Comparison of ENCODE assay signal across 7 cellular contexts in genomic region chr3:19934098-19934566, GRCh38. TPM values are rescaled to one million over a fixed set of nuclear protein-coding genes. Genes with fewer than 3 reads are reported as not detected.
DNase-seq lines count a peak whose midpoint lies in the region; ATAC-seq and TF ChIP-seq lines count a peak whose summit lies in the region.

Gene EFHB, minus strand, starts transcription at chr3:19934217. Its CDS starts 199 bp downstream, at chr3:19934018.

- peak within 1 kb of the TSS; percentile 73 for H3K4me2 ChIP-seq in H9 (ENCODE audit: insufficient read depth, insufficient read length, low read length)

- H3K4me1 Mint-ChIP-seq in H9 (peaks cover 9 to 10% of the 10 kb centered on the region in 2 experiments), mesothelial cell of epicardium (peaks cover 8% of the 10 kb centered on the region)

- no CpG with 5 or more reads among the region's 5 CpGs for WGBS in H9 (ENCODE audit: extremely low coverage, insufficient read length, low lambda C conversion rate)

- H3K18ac ChIP-seq in H9 (ENCODE audit: insufficient read length, low read depth, low read length): peak within 1 kb of the TSS; percentile 95

- no peaks in the 10 kb centered on the region for H3K27me3 ChIP-seq in H9 (ENCODE audit: insufficient read depth, low read length)

- H3K4ac ChIP-seq in H9 (ENCODE audit: low read depth, low read length): no peak within 1 kb of the TSS; the same call in 1 of the 2 replicates

- H2BK5ac ChIP-seq in H9 (ENCODE audit: insufficient read length, low read length): no peak within 1 kb of the TSS

- H2BK20ac ChIP-seq in H9 (ENCODE audit: low read depth, low read length, poor library complexity, severe bottlenecking): no peak within 1 kb of the TSS

- no peak for TF ChIP-seq POLR2A in GM18505 (IDR thresholded peaks at IDR 0.05; ENCODE audit: borderline replicate concordance, extremely low read depth, insufficient read depth, insufficient read length)

- H3K27me3 Mint-ChIP-seq in H9 (ENCODE audit: low read depth) (no peaks in the 10 kb centered on the region; the same call in 1 of the 2 replicates), mesothelial cell of epicardium (ENCODE audit: low read depth) (no peaks in the 10 kb centered on the region)

- TF ChIP-seq CTCF in H9 (conservative IDR thresholded peaks at IDR 0.05): no peak
- TF ChIP-seq CTCF in astrocyte of the spinal cord (IDR thresholded peaks at IDR 0.05; ENCODE audit: low read depth, low read length): no peak
- TF ChIP-seq CTCF in mesothelial cell of epicardium (IDR thresholded peaks at IDR 0.05; ENCODE audit: unreplicated experiment): no peak

- no peak within 1 kb of the TSS for H3K56ac ChIP-seq in H9 (ENCODE audit: insufficient read length, low read depth, low read length)

- no peaks in the 10 kb centered on the region; the same call in 1 of the 2 replicates for H3K4me1 ChIP-seq in H9 (ENCODE audit: insufficient read depth, low read length)

- H3K23ac ChIP-seq in H9 (ENCODE audit: insufficient read length, low read depth, low read length): no peak within 1 kb of the TSS

- peak within 1 kb of the TSS; percentile 71 for H2AFZ ChIP-seq in H9 (ENCODE audit: low read length)

- ATAC-seq in HG02852 (IDR thresholded peaks at IDR 0.05; ENCODE audit: unreplicated experiment): no peak
- no peak for ATAC-seq in GM18505 (IDR thresholded peaks at IDR 0.05; ENCODE audit: unreplicated experiment)

- H3K27ac Mint-ChIP-seq in H9: peak within 1 kb of the TSS; percentile 3 to 91 (median 55); a peak in 6 of 7 replicates
- peak within 1 kb of the TSS; percentile 51 for H3K27ac Mint-ChIP-seq in mesothelial cell of epicardium

- no peaks in the 10 kb centered on the region for H3K23me2 ChIP-seq in H9 (ENCODE audit: insufficient read length, low read depth, low read length, poor library complexity, severe bottlenecking)

- peak within 1 kb of the TSS; percentile 54 for H3T11ph ChIP-seq in H9 (ENCODE audit: low read length)

- peak within 1 kb of the TSS; percentile 45 for H2BK12ac ChIP-seq in H9 (ENCODE audit: insufficient read length, low read depth, low read length)

- in situ Hi-C loops in astrocyte of the spinal cord (cut with HindIII; ENCODE audit: low sequenced_read_pairs): no loop called here

- H4K5ac ChIP-seq in H9 (ENCODE audit: insufficient read length, low read depth, low read length): no peak within 1 kb of the TSS

- H3K4me3 Mint-ChIP-seq in H9: peak within 1 kb of the TSS; percentile 63 to 71; a peak in 4 of 5 replicates
- H3K4me3 Mint-ChIP-seq in mesothelial cell of epicardium: peak within 1 kb of the TSS; percentile 34

- H4K20me1 ChIP-seq in H9 (ENCODE audit: control insufficient read depth, insufficient read depth, insufficient read length): no peaks in the 10 kb centered on the region

- no peaks in the 10 kb centered on the region for H3K79me1 ChIP-seq in H9 (ENCODE audit: insufficient read depth, low read depth, low read length, poor library complexity, severe bottlenecking)

- H3K36me3 Mint-ChIP-seq in H9 (ENCODE audit: insufficient read depth in 1 of 3, low read depth in 3 of 3) (no peaks in the 10 kb centered on the region), mesothelial cell of epicardium (no peaks in the 10 kb centered on the region)

- no peaks in the 10 kb centered on the region for H3K79me2 ChIP-seq in H9 (ENCODE audit: insufficient read depth, low read length)

- H4K8ac ChIP-seq in H9 (replicated peaks; ENCODE audit: insufficient read length, low read depth, low read length): peak within 1 kb of the TSS; percentile 64

- H3K14ac ChIP-seq in H9 (ENCODE audit: insufficient read depth, low read length): peak within 1 kb of the TSS; percentile 81; the same call in 1 of the 2 replicates

- peaks cover 0 to 2% of the 10 kb centered on the region in 2 experiments; a peak in 1 of 5 replicates for H3K9me3 Mint-ChIP-seq in H9
- no peaks in the 10 kb centered on the region for H3K9me3 Mint-ChIP-seq in mesothelial cell of epicardium

- H4K91ac ChIP-seq in H9 (ENCODE audit: insufficient read length, low read depth, low read length): no peak within 1 kb of the TSS

- H3K4me3 ChIP-seq in astrocyte of the spinal cord (ENCODE audit: low read depth, low read length): no peak within 1 kb of the TSS

- DNase-seq in H9 (peak; percentile 92), NCI-H2029 treated with DMSO at 0.1 percent for 48 hours (lab: John Stamatoyannopoulos, UW) (peak; percentile 65), astrocyte of the spinal cord (ENCODE audit: low read depth, low spot score) (peak; percentile 27), mesothelial cell of epicardium (ENCODE audit: low spot score in 2 of 2, unreplicated experiment in 2 of 2) (peak; percentile 55 to 64), cerebellar cortex (ENCODE audit: low spot score) (no peak)

- no peak within 1 kb of the TSS for H3K27ac ChIP-seq in H9 (ENCODE audit: insufficient read length, low read depth, low read length)

- H3K9ac ChIP-seq in H9 (ENCODE audit: extremely low read depth, insufficient read length, low read length): peak within 1 kb of the TSS; percentile 33

- H2AK5ac ChIP-seq in H9 (ENCODE audit: insufficient read length, low read length): no peak within 1 kb of the TSS

- peak within 1 kb of the TSS; percentile 57 for H2BK120ac ChIP-seq in H9 (ENCODE audit: low read depth, low read length, poor library complexity, severe bottlenecking)

- H3K9me3 ChIP-seq in H9 (ENCODE audit: control insufficient read depth, low read depth, low read length): no peaks in the 10 kb centered on the region

- H2BK15ac ChIP-seq in H9 (ENCODE audit: low read depth, low read length): no peak within 1 kb of the TSS

RNA-seq across cellular contexts. Expression of gene EFHB, which starts in this region (rescaled TPM):
- 1.6 and 1.9 TPM in 2 replicates for total RNA-seq in H9 (2021)
- 1.0 to 2.7 TPM (median 1.1 TPM) in 3 replicates for total RNA-seq in mesothelial cell of epicardium
